In genomic region chr13:27034678-27035111, GRCh38 we compare ENCODE assay signal across 11 cellular contexts.
DNase-seq lines count a peak whose midpoint lies in the region; ATAC-seq and TF ChIP-seq lines count a peak whose summit lies in the region.
"Had no signal": no experiment of that assay in that cellular context is flagged by ENCODE, and none has a peak within 500 bp of the region (broad histone marks: within the 10 kb centered on the region; RNA-seq: fewer than 3 reads in every experiment).

No MANE protein-coding gene starts in this region.

- WGBS in esophagus muscularis mucosa, result 73% methylated on average over 18 of the region's 18 CpGs

- H3K27me3 ChIP-seq in esophagus muscularis mucosa (no peaks in the 10 kb centered on the region), upper lobe of right lung (no peaks in the 10 kb centered on the region), MG63 (no peaks in the 10 kb centered on the region)
- H3K27me3 ChIP-seq: breast epithelium had no signal

- H3K36me3 ChIP-seq in esophagus muscularis mucosa, result no peaks in the 10 kb centered on the region
- no peaks in the 10 kb centered on the region for H3K36me3 ChIP-seq in upper lobe of right lung
- H3K36me3 ChIP-seq in MG63, result no peaks in the 10 kb centered on the region
- H3K36me3 ChIP-seq: breast epithelium had no signal

- ATAC-seq in Right ventricle myocardium superior (ENCODE audit: poor library complexity) (peak; percentile 67), upper lobe of right lung (peak; percentile 60), GM19351 (IDR thresholded peaks at IDR 0.05; ENCODE audit: unreplicated experiment) (no peak)

- DNase-seq in Right ventricle myocardium superior (no peak), cardiac septum (ENCODE audit: low spot score) (no peak), esophagus muscularis mucosa (ENCODE audit: extremely low spot score) (no peak), mesenteric fat pad (ENCODE audit: low spot score) (peak; percentile 86), upper lobe of right lung (no peak), DMS114 treated with DMSO at 0.1 percent for 48 hours (lab: John Stamatoyannopoulos, UW; ENCODE audit: unreplicated experiment) (no peak), MG63 (no peak)
- DNase-seq: activated CD4-positive, alpha-beta T cell treated with anti-CD3 and anti-CD28 coated beads, Interleukin-2, amount 50 U/mL, for 1 hour; NCI-H1436 had no signal

- H3K27ac ChIP-seq in esophagus muscularis mucosa (replicated peaks in 1 of 4) (peak overlapping the region in 1 of 4 donors; percentile 83), upper lobe of right lung (no peak overlapping the region)
- H3K27ac ChIP-seq: breast epithelium had no signal

- no peak for TF ChIP-seq EP300 in esophagus muscularis mucosa (IDR thresholded peaks at IDR 0.05)

- H3K4me1 ChIP-seq in esophagus muscularis mucosa (peaks cover 18 to 52% (median 44%) of the 10 kb centered on the region in 4 donors), upper lobe of right lung (peaks cover 5% of the 10 kb centered on the region)
- H3K4me1 ChIP-seq: breast epithelium had no signal

- intact Hi-C loops in Right ventricle myocardium superior (cut with DNase I), result no loop called here
- intact Hi-C loops in cardiac septum (cut with DNase I), result no loop called here
- intact Hi-C loops in esophagus muscularis mucosa (cut with DNase I), result no loop called here
- intact Hi-C loops in upper lobe of right lung (cut with DNase I), result no loop called here

- TF ChIP-seq CTCF in esophagus muscularis mucosa (IDR thresholded peaks at IDR 0.05) (no peak), upper lobe of right lung (IDR thresholded peaks at IDR 0.05) (no peak)

- H3K9me3 ChIP-seq in esophagus muscularis mucosa (no peaks in the 10 kb centered on the region), upper lobe of right lung (no peaks in the 10 kb centered on the region), MG63 (no peaks in the 10 kb centered on the region)
- H3K9me3 ChIP-seq: breast epithelium had no signal

- TF ChIP-seq POLR2A in esophagus muscularis mucosa (IDR thresholded peaks at IDR 0.05; ENCODE audit: low read depth), result no peak

- H3K4me3 ChIP-seq in esophagus muscularis mucosa, result peak overlapping the region in 3 of 4 donors; percentile 1 to 30 (median 27)
- H3K4me3 ChIP-seq in upper lobe of right lung, result peak overlapping the region; percentile 4
- H3K4me3 ChIP-seq in MG63, result no peak overlapping the region
- H3K4me3 ChIP-seq: breast epithelium had no signal
